ENCODE assay signal across 1 cellular context in the genomic region with DNA sequence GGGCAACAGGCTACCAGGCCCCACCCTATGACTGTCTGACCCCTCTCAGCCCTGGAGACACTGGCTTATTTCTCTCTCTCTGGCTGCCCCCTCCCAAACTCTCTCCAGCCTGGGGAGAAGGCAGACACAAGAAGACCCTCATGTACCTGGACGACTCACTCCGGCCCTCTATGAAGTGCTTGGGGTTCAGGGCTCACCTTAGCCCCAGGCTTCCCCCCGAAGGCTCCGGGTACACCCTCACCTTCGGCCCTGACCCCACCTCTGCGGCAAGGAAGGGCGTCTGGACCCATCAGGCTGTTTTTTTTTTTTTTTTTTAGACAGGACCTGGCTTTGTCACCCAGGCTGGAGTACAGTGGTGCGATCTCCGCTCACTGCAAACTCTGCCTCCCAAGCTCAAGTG.
TF ChIP-seq lines count a peak whose summit lies in the region.

No MANE protein-coding gene starts in this region.

TF ChIP-seq in WTC11, 78 proteins besides CTCF, POLR2A, EP300 and RAD21 (continued from another document):
- TF ChIP-seq ZBTB21 (CRISPR knock-in tag; IDR thresholded peaks at IDR 0.05; ENCODE audit: borderline replicate concordance) (no peak), JUN (CRISPR knock-in tag; IDR thresholded peaks at IDR 0.05) (no peak), FOXK1 (CRISPR knock-in tag; IDR thresholded peaks at IDR 0.05) (no peak), RELA (CRISPR knock-in tag; IDR thresholded peaks at IDR 0.05; ENCODE audit: borderline replicate concordance) (no peak), TCF7 (CRISPR knock-in tag; IDR thresholded peaks at IDR 0.05; ENCODE audit: low read depth) (no peak), ELF4 (CRISPR knock-in tag; IDR thresholded peaks at IDR 0.05; ENCODE audit: low read depth) (no peak), NFATC4 (CRISPR knock-in tag; IDR thresholded peaks at IDR 0.05) (no peak), ZNF416 (CRISPR knock-in tag; IDR thresholded peaks at IDR 0.05) (no peak), IRF2 (CRISPR knock-in tag; IDR thresholded peaks at IDR 0.05; ENCODE audit: borderline replicate concordance, low read depth) (no peak), TP53 (CRISPR knock-in tag; IDR thresholded peaks at IDR 0.05) (no peak), PRRX2 (CRISPR knock-in tag; IDR thresholded peaks at IDR 0.05) (no peak)
- TF ChIP-seq, protein P1, sequence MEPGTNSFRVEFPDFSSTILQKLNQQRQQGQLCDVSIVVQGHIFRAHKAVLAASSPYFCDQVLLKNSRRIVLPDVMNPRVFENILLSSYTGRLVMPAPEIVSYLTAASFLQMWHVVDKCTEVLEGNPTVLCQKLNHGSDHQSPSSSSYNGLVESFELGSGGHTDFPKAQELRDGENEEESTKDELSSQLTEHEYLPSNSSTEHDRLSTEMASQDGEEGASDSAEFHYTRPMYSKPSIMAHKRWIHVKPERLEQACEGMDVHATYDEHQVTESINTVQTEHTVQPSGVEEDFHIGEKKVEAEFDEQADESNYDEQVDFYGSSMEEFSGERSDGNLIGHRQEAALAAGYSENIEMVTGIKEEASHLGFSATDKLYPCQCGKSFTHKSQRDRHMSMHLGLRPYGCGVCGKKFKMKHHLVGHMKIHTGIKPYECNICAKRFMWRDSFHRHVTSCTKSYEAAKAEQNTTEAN (CRISPR knock-in tag; IDR thresholded peaks at IDR 0.05) = no peak
- TF ChIP-seq, protein P2, sequence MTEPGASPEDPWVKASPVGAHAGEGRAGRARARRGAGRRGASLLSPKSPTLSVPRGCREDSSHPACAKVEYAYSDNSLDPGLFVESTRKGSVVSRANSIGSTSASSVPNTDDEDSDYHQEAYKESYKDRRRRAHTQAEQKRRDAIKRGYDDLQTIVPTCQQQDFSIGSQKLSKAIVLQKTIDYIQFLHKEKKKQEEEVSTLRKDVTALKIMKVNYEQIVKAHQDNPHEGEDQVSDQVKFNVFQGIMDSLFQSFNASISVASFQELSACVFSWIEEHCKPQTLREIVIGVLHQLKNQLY (CRISPR knock-in tag; IDR thresholded peaks at IDR 0.05) = no peak
- TF ChIP-seq, protein P3, sequence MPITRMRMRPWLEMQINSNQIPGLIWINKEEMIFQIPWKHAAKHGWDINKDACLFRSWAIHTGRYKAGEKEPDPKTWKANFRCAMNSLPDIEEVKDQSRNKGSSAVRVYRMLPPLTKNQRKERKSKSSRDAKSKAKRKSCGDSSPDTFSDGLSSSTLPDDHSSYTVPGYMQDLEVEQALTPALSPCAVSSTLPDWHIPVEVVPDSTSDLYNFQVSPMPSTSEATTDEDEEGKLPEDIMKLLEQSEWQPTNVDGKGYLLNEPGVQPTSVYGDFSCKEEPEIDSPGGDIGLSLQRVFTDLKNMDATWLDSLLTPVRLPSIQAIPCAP (CRISPR knock-in tag; IDR thresholded peaks at IDR 0.05) = no peak
